ENCODE assay signal across 8 cellular contexts in genomic region chr17:63772801-63773271, GRCh38. TPM values are rescaled to one million over a fixed set of nuclear protein-coding genes. Genes with fewer than 3 reads are reported as not detected.
DNase-seq lines count a peak whose midpoint lies in the region; ATAC-seq and TF ChIP-seq lines count a peak whose summit lies in the region.

No MANE protein-coding gene starts in this region.

- peaks cover 42% of the 10 kb centered on the region for H3K36me3 Mint-ChIP-seq in activated CD4-positive, alpha-beta T cell treated with anti-CD3 and anti-CD28 coated beads for 36 hours (ENCODE audit: low read depth)
- H3K36me3 Mint-ChIP-seq in nephron progenitor cell (ENCODE audit: low read depth) = peaks cover 14% of the 10 kb centered on the region

- POLR2A ChIA-PET in activated CD4-positive, alpha-beta T cell treated with anti-CD3 and anti-CD28 coated beads for 36 hours (lab: Charles Lee) = interaction anchor here (0.6 to 3.0 kb wide), 14 partner anchors 8 to 211 kb away, joined by 3 to 16 read pairs (median 5); partner anchors contain the start of genes MAP3K3, PSMC5 and STRADA

- no peaks in the 10 kb centered on the region for H3K27me3 Mint-ChIP-seq in activated CD4-positive, alpha-beta T cell treated with anti-CD3 and anti-CD28 coated beads for 36 hours
- H3K27me3 Mint-ChIP-seq in nephron progenitor cell (ENCODE audit: low read depth, poor library complexity) = peaks cover 3% of the 10 kb centered on the region

- H3K9me3 Mint-ChIP-seq in activated CD4-positive, alpha-beta T cell treated with anti-CD3 and anti-CD28 coated beads for 36 hours (ENCODE audit: low read depth) = no peaks in the 10 kb centered on the region
- no peaks in the 10 kb centered on the region for H3K9me3 Mint-ChIP-seq in nephron progenitor cell

- peaks cover 42% of the 10 kb centered on the region for H3K36me3 ChIP-seq in RWPE2 (ENCODE audit: low read depth)
- no peaks in the 10 kb centered on the region for H3K36me3 ChIP-seq in endocrine pancreas (ENCODE audit: control insufficient read depth, insufficient read depth, low read length)

- no peak for TF ChIP-seq CTCF in RWPE2 (IDR thresholded peaks at IDR 0.05; ENCODE audit: poor library complexity, severe bottlenecking)
- TF ChIP-seq CTCF in nephron progenitor cell (IDR thresholded peaks at IDR 0.05) = no peak

- peak overlapping the region; percentile 78 for H3K27ac ChIP-seq in RWPE2 (ENCODE audit: poor library complexity, severe bottlenecking)

- peaks cover 55% of the 10 kb centered on the region for H3K4me1 Mint-ChIP-seq in activated CD4-positive, alpha-beta T cell treated with anti-CD3 and anti-CD28 coated beads for 36 hours
- peaks cover 39% of the 10 kb centered on the region for H3K4me1 Mint-ChIP-seq in nephron progenitor cell

- intact Hi-C loops in activated CD4-positive, alpha-beta T cell treated with anti-CD3 and anti-CD28 coated beads for 36 hours (cut with DNase I, micrococcal nuclease) = loop anchor here (1.0 to 10.0 kb wide), 14 partner anchors 32 to 733 kb away; partner anchors contain the start of genes FTSJ3 (in 2 of the 2), MAP3K3 (in 2 of the 2), PSMC5 (in 2 of the 2) and STRADA (in 2 of the 2)

- H3K9me3 ChIP-seq in RWPE2 (ENCODE audit: severe bottlenecking) = no peaks in the 10 kb centered on the region
- H3K9me3 ChIP-seq in endocrine pancreas (ENCODE audit: control insufficient read depth, low read length) = no peaks in the 10 kb centered on the region

- no peak for DNase-seq in activated CD4-positive, alpha-beta T cell treated with anti-CD3 and anti-CD28 coated beads for 36 hours
- no peak for DNase-seq in activated CD4-positive, alpha-beta T cell treated with anti-CD3 and anti-CD28 coated beads, Interleukin-2, amount 50 U/mL, for 48 hours
- DNase-seq in RWPE2 (ENCODE audit: low spot score) = no peak
- DNase-seq in nephron progenitor cell = no peak
- DNase-seq in NCI-H1694 treated with DMSO at 0.1 percent for 48 hours (lab: John Stamatoyannopoulos, UW) = no peak
- DNase-seq in KG1 (lab: John Stamatoyannopoulos, UW) = no peak
- no peak for DNase-seq in effector CD8-positive, alpha-beta T cell (lab: John Stamatoyannopoulos, UW)

- CTCF ChIA-PET in activated CD4-positive, alpha-beta T cell treated with anti-CD3 and anti-CD28 coated beads for 36 hours (lab: Charles Lee) = interaction anchor here (1.0 to 1.1 kb wide), 4 partner anchors 8 to 76 kb away, joined by 3 to 5 read pairs (median 4); no protein-coding TSS in a partner anchor

- H3K4me1 ChIP-seq in RWPE2 (ENCODE audit: insufficient read depth, poor library complexity, severe bottlenecking) (peaks cover 17% of the 10 kb centered on the region), endocrine pancreas (ENCODE audit: control insufficient read depth, insufficient read depth, low read length) (peaks cover 23% of the 10 kb centered on the region)

- peak overlapping the region; percentile 83 for H3K4me3 ChIP-seq in RWPE2 (ENCODE audit: severe bottlenecking)
- peak overlapping the region; percentile 97 for H3K4me3 ChIP-seq in endocrine pancreas (ENCODE audit: control insufficient read depth, insufficient read depth, low read length)

- H3K27me3 ChIP-seq in RWPE2 (ENCODE audit: insufficient read depth, poor library complexity, severe bottlenecking) = no peaks in the 10 kb centered on the region
- H3K27me3 ChIP-seq in endocrine pancreas (ENCODE audit: control insufficient read depth, insufficient read depth, low read length) = no peaks in the 10 kb centered on the region

- peak overlapping the region; percentile 97 for H3K27ac Mint-ChIP-seq in activated CD4-positive, alpha-beta T cell treated with anti-CD3 and anti-CD28 coated beads for 36 hours
- peak overlapping the region; percentile 100 for H3K27ac Mint-ChIP-seq in nephron progenitor cell

- H3K9ac ChIP-seq in endocrine pancreas (ENCODE audit: control insufficient read depth, insufficient read depth, low read length) = peak overlapping the region; percentile 98

- H3K4me3 Mint-ChIP-seq in activated CD4-positive, alpha-beta T cell treated with anti-CD3 and anti-CD28 coated beads for 36 hours = peak overlapping the region; percentile 98
- H3K4me3 Mint-ChIP-seq in nephron progenitor cell = peak overlapping the region; percentile 100

- ATAC-seq in activated CD4-positive, alpha-beta T cell treated with anti-CD3 and anti-CD28 coated beads for 36 hours = no peak
- no peak for ATAC-seq in RWPE2 (ENCODE audit: low read depth)

RNA-seq across cellular contexts. Expression of gene CCDC47, which starts 0.6 kb away (rescaled TPM):
- total RNA-seq in activated CD4-positive, alpha-beta T cell treated with anti-CD3 and anti-CD28 coated beads for 36 hours = 10 to 100 TPM; 76.9 to 82.3 TPM

RNA-seq across cellular contexts. Expression of gene DDX42, which starts 1.1 kb away (rescaled TPM):
- total RNA-seq in activated CD4-positive, alpha-beta T cell treated with anti-CD3 and anti-CD28 coated beads for 36 hours = 100 to 1,000 TPM; 109 to 173 TPM

RNA-seq across cellular contexts. Expression of gene STRADA, which starts 31.2 kb away (rescaled TPM):
- total RNA-seq in activated CD4-positive, alpha-beta T cell treated with anti-CD3 and anti-CD28 coated beads for 36 hours = 10 to 100 TPM; 51.0 to 53.6 TPM

RNA-seq across cellular contexts. Expression of gene PSMC5, which starts 54.4 kb away (rescaled TPM):
- total RNA-seq in activated CD4-positive, alpha-beta T cell treated with anti-CD3 and anti-CD28 coated beads for 36 hours = 100 to 1,000 TPM in 1 of 2 experiments, 10 to 100 TPM in 1; 98.2 to 160 TPM

RNA-seq across cellular contexts. Expression of gene FTSJ3, which starts 54.6 kb away (rescaled TPM):
- total RNA-seq in activated CD4-positive, alpha-beta T cell treated with anti-CD3 and anti-CD28 coated beads for 36 hours = 10 to 100 TPM; 52.1 to 61.2 TPM
